Comparison of ENCODE assay signal across 8 cellular contexts in the genomic region with DNA sequence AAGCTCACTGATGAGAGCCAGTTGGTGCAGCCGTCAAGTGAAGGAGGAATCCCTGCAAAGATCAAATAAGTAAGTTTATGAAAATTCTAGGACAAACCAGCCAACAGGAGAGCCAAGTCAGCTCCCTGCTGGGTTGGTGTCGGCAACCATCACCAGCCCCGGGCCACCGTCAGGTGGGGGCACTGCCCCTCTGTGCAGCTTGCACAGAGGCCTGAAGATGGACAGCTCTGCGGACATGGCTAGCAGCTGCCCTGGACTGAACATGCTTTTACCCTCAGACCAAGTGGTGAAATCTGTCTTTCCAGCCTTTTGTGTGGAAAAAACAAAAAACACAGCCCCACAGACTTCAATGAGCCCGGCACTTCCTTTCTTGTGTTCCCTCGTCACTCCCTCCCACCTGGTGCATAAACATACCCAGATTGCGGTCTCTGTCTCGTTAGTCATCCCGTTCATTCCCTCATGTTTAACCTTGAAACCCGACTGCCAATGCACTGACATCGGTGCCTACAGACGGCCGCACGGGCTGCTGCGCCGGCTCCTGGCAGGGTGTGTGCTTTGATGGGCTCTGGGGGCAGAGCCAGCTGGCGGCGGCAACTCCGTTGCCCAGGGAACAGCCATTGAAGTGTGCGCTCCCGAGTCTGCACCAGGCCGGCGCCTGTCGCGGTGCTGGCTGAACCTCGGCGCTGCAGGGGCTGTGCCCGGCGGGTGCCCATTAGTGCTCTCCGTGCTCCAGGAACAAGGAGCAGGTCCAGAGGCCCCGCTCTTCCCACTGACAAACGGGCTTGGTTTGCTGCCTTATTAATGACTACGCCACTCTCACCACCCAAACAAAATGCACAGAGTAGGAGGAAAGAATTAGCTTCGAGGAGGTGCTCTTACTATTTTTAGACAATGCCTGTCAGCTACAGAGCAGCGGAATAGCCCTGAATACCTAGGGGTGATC.
A peak's percentile ranks its signal among the peaks of the same experiment; 100 is the strongest.
DNase-seq lines count a peak whose midpoint lies in the region; ATAC-seq and TF ChIP-seq lines count a peak whose summit lies in the region.

No MANE protein-coding gene starts in this region.

- H3K36me3 Mint-ChIP-seq in glutamatergic neuron (ENCODE audit: unreplicated experiment) = peaks cover 7% of the 10 kb centered on the region
- H3K36me3 Mint-ChIP-seq in progenitor cell of endocrine pancreas (ENCODE audit: insufficient read depth) = peaks cover 3% of the 10 kb centered on the region

- DNase-seq in HT1080 (ENCODE audit: low read depth) (peak; percentile 83), NCI-H748 (lab: John Stamatoyannopoulos, UW; ENCODE audit: unreplicated experiment) (peak; percentile 97), foreskin keratinocyte (peak in 1 of 2 donors; percentile 17), putamen (ENCODE audit: low spot score) (peak; percentile 53), cortex of kidney (lab: John Stamatoyannopoulos, UW) (no peak), glutamatergic neuron (no peak), progenitor cell of endocrine pancreas (ENCODE audit: low spot score, unreplicated experiment) (no peak)

- no peaks in the 10 kb centered on the region for H3K4me1 ChIP-seq in foreskin keratinocyte

- H3K27me3 Mint-ChIP-seq in glutamatergic neuron (ENCODE audit: unreplicated experiment) (peaks cover 4% of the 10 kb centered on the region), progenitor cell of endocrine pancreas (no peaks in the 10 kb centered on the region)

- H3K9me3 Mint-ChIP-seq in glutamatergic neuron (ENCODE audit: unreplicated experiment) (peaks cover 20% of the 10 kb centered on the region), progenitor cell of endocrine pancreas (ENCODE audit: low read depth) (peaks cover 4% of the 10 kb centered on the region)

- ATAC-seq in foreskin keratinocyte (peak; percentile 81), GM18498 (IDR thresholded peaks at IDR 0.05; ENCODE audit: unreplicated experiment) (no peak)

- TF ChIP-seq CTCF in foreskin keratinocyte (conservative IDR thresholded peaks at IDR 0.05) = no peak
- TF ChIP-seq CTCF in glutamatergic neuron (IDR thresholded peaks at IDR 0.05; ENCODE audit: partially characterized antibody, unreplicated experiment) = no peak
- no peak for TF ChIP-seq CTCF in progenitor cell of endocrine pancreas (IDR thresholded peaks at IDR 0.05; ENCODE audit: unreplicated experiment)

- H3K27me3 ChIP-seq in foreskin keratinocyte = no peaks in the 10 kb centered on the region

- no peak overlapping the region for H3K27ac ChIP-seq in foreskin keratinocyte

- H3K4me1 Mint-ChIP-seq in glutamatergic neuron (ENCODE audit: low read depth, unreplicated experiment) (peaks cover 16% of the 10 kb centered on the region), progenitor cell of endocrine pancreas (ENCODE audit: low read depth) (peaks cover 1% of the 10 kb centered on the region)

- H3K27ac Mint-ChIP-seq in glutamatergic neuron (ENCODE audit: unreplicated experiment) (no peak overlapping the region), progenitor cell of endocrine pancreas (no peak overlapping the region)

- H3K4me3 Mint-ChIP-seq in glutamatergic neuron (ENCODE audit: unreplicated experiment) (no peak overlapping the region), progenitor cell of endocrine pancreas (ENCODE audit: low read depth) (no peak overlapping the region)

Comparison
In these comparisons a context has a peak if more than half of its experiments do, and no peak if none do; other contexts are left out.
1. DNase-seq: peak in HT1080 (single experiment), NCI-H748 (single experiment) and putamen (single experiment); none in cortex of kidney (single experiment), glutamatergic neuron (single experiment) and progenitor cell of endocrine pancreas (single experiment).